ENCODE assay signal across 27 cellular contexts in the genomic region with DNA sequence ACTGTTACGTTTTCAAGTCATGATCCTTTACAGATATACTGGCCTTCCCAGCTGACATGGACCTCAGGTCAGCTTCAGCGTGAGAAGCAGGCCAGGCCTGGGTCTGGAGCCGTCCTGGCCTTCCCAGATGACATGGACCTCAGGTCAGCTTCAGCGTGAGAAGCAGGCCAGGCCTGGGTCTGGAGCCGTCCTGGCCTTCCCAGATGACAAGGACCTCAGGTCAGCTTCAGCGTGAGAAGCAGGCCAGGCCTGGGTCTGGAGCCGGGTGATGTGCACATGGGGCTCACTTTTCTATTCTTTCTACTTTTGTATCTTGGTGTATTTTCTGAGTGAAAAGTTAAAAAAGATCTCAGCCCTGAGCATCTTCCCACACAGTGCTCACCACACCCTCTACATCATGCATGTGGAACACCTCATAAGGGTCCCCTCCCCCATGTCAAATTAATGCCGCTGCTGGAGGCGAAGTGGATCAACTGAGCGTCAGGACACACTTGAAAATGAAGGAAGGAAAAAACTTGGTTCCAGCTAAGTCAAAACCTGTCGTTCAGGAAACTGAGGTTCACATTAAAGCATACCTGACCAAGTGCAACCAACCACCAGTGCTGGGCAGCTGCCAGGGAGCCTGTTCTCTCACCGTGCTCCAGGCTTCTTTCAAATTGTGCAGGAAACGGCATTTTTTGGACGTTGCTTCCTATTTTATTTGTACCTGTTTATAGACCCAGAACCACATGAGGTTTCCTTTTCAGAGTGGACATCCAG. TPM values are rescaled to one million over a fixed set of nuclear protein-coding genes. Genes with fewer than 3 reads are reported as not detected.
A peak's percentile ranks its signal among the peaks of the same experiment; 100 is the strongest.
DNase-seq lines count a peak whose midpoint lies in the region; ATAC-seq, FAIRE-seq and TF ChIP-seq lines count a peak whose summit lies in the region.
"Had no signal": no experiment of that assay in that cellular context is flagged by ENCODE, and none has a peak within 500 bp of the region (broad histone marks: within the 10 kb centered on the region; RNA-seq: fewer than 3 reads in every experiment).

No MANE protein-coding gene starts in this region.

- no peak overlapping the region for H3K4me3 ChIP-seq in K562
- H3K4me3 ChIP-seq in HepG2 (replicated peaks in 1 of 3; ENCODE audit: insufficient read depth in 1 of 3, low read depth in 2 of 3, low read length in 3 of 3), result no peak overlapping the region
- H3K4me3 ChIP-seq: cardiac muscle cell, testis had no signal

- no peak for FAIRE-seq in K562 (lab: Jason Lieb, UNC)
- no peak for FAIRE-seq in HepG2 (lab: Jason Lieb, UNC)

- H3K9ac ChIP-seq in K562 (ENCODE audit: insufficient read depth in 1 of 2, low read depth in 2 of 2, low read length in 2 of 2) (no peak overlapping the region), HepG2 (ENCODE audit: insufficient read depth, low read depth, low read length) (no peak overlapping the region)

- H3K4me2 ChIP-seq in K562 (ENCODE audit: insufficient read depth, low read length) (no peak overlapping the region), HepG2 (ENCODE audit: low read depth, low read length) (no peak overlapping the region)

- H2AFZ ChIP-seq in K562 (ENCODE audit: low read depth, low read length) (no peak overlapping the region), HepG2 (ENCODE audit: low read length) (no peak overlapping the region)

- TF ChIP-seq RAD21 in K562 (CRISPR knock-in tag; conservative IDR thresholded peaks at IDR 0.05 in 1 of 2, IDR thresholded peaks at IDR 0.05 in 1 of 2) (no peak), HepG2 (CRISPR knock-in tag; IDR thresholded peaks at IDR 0.05) (no peak)

- no peaks in the 10 kb centered on the region for H3K9me1 ChIP-seq in K562 (ENCODE audit: control insufficient read depth, insufficient read depth, low read length)

- CTCF ChIA-PET in K562 (lab: Yijun Ruan, JAX; ENCODE audit: low intra/inter-chr PET ratio) (no interaction called here), HepG2 (lab: Yijun Ruan, JAX; ENCODE audit: low intra/inter-chr PET ratio, low total read pairs) (no interaction called here)

- intact Hi-C loops in K562 (cut with micrococcal nuclease) (no loop called here), Right ventricle myocardium superior (cut with DNase I) (loop anchor here (10.0 kb wide), 1 partner anchor 65 kb away; no protein-coding TSS in a partner anchor), HepG2 (cut with micrococcal nuclease; ENCODE audit: unreplicated experiment) (no loop called here)

- peak; percentile 44; the same call in 2 of the 3 replicates for ATAC-seq in K562
- peak; percentile 35 for ATAC-seq in Right ventricle myocardium superior (ENCODE audit: poor library complexity)
- ATAC-seq in HepG2, result peak; percentile 37; the same call in 2 of the 3 replicates
- ATAC-seq in HG03097 (IDR thresholded peaks at IDR 0.05; ENCODE audit: low FRiP score, unreplicated experiment), result no peak
- ATAC-seq: activated naive CD4-positive, alpha-beta T cell treated with anti-CD3 and anti-CD28 coated beads, Interleukin-2, amount 50 U/mL, for 72 hours; stimulated activated memory B cell treated with anti-CD40 and anti-IgM and Interleukin-4, amounts not matched to agents 10 μg/mL and 1 μg/mL and 100 μg/mL, for 72 hours had no signal

- in situ Hi-C loops in K562 (cut with MboI) (no loop called here), HepG2 (cut with HindIII; ENCODE audit: extremely low pct_ligation_motif_present, low pct_unique_long_range_greater_than_20kb) (no loop called here)

- BruUV-seq in K562 (replicated peaks; lab: Mats Ljungman, UMichigan), result no TSS peak
- no TSS peak for BruUV-seq in HepG2 (replicated peaks; lab: Mats Ljungman, UMichigan)

- POLR2A ChIA-PET in K562 (lab: Yijun Ruan, JAX), result interaction anchor here (1.1 kb wide), 1 partner anchor 515 kb away, joined by 3 read pairs; no protein-coding TSS in a partner anchor
- POLR2A ChIA-PET in HepG2 (lab: Yijun Ruan, JAX), result no interaction called here

- H3K27me3 ChIP-seq in K562 (ENCODE audit: control insufficient read depth in 2 of 2, insufficient read depth in 2 of 2, low read length in 2 of 2) (peaks cover 29 to 57% of the 10 kb centered on the region in 2 experiments), HepG2 (ENCODE audit: control insufficient read depth in 1 of 2, insufficient read depth in 2 of 2, low read length in 2 of 2) (peaks cover 0 to 19% of the 10 kb centered on the region in 2 experiments; a peak in 3 of 5 replicates)
- H3K27me3 ChIP-seq: cardiac muscle cell, testis had no signal

- WGBS in K562 (ENCODE audit: insufficient coverage, low coverage, missing lambda C conversion rate), result 27% methylated on average over 14 of the region's 14 CpGs
- 44% methylated on average over 14 of the region's 14 CpGs for WGBS in HepG2 (ENCODE audit: low lambda C conversion rate)

- TF ChIP-seq CTCF in K562 (IDR thresholded peaks at IDR 0.05 in 2 of 3, conservative IDR thresholded peaks at IDR 0.05 in 1 of 3; ENCODE audit: insufficient read depth in 2 of 3, low read depth in 1 of 3, low read length in 3 of 3) (no peak), HepG2 (CRISPR knock-in tag; IDR thresholded peaks at IDR 0.05) (no peak)

- no peaks in the 10 kb centered on the region for H3K9me3 ChIP-seq in K562 (replicated peaks; ENCODE audit: control insufficient read depth, insufficient read depth, low read depth, low read length)
- no peaks in the 10 kb centered on the region for H3K9me3 ChIP-seq in HepG2 (ENCODE audit: low read length)
- H3K9me3 ChIP-seq: testis had no signal

- DNase-seq in K562 (ENCODE audit: extremely low read depth in 1 of 4, low spot score in 3 of 4) (no peak), Right ventricle myocardium superior (no peak), HepG2 (ENCODE audit: low spot score) (no peak), renal cortical epithelial cell (ENCODE audit: low read depth) (peak; percentile 37), HK-2 (ENCODE audit: unreplicated experiment) (no peak)
- no peak for DNase-seq in stimulated activated naive CD4-positive, alpha-beta T cell (lab: John Stamatoyannopoulos, UW)
- DNase-seq: activated CD4-positive, alpha-beta T cell treated with anti-CD3 and anti-CD28 coated beads, Interleukin-2, amount 50 U/mL, for 48 hours; activated CD4-positive, CD25-positive, alpha-beta regulatory T cell; activated CD8-positive, alpha-beta memory T cell treated with anti-CD3 and anti-CD28 coated beads, Interleukin-2, amount 50 U/mL, for 4 hours; anterior cingulate cortex; Calu3; H9; NCI-H1092; NCI-H1930; NCI-H2227 treated with DMSO at 0.1 percent for 48 hours; NCI-H748 treated with DMSO at 0.1 percent for 48 hours; stimulated activated CD4-positive, alpha-beta T cell treated with anti-CD3 and anti-CD28 coated beads, Interleukin-4, amount 100 ng/mL, for 1 hour; T-helper 9 cell; testis had no signal

- H3K36me3 ChIP-seq in K562 (ENCODE audit: control insufficient read depth, insufficient read depth, low read length) (no peaks in the 10 kb centered on the region), HepG2 (replicated peaks in 1 of 2; ENCODE audit: control insufficient read depth in 1 of 2, insufficient read depth in 2 of 2, low read length in 2 of 2) (no peaks in the 10 kb centered on the region)
- H3K36me3 ChIP-seq: cardiac muscle cell had no signal

- TF ChIP-seq EP300 in K562 (IDR thresholded peaks at IDR 0.05; ENCODE audit: low read length) (no peak), HepG2 (IDR thresholded peaks at IDR 0.05; ENCODE audit: low read depth in 2 of 2, low read length in 2 of 2) (no peak), HepG2 (CRISPR knock-in tag; IDR thresholded peaks at IDR 0.05; ENCODE audit: borderline replicate concordance) (no peak)

- H3K79me2 ChIP-seq in K562 (ENCODE audit: control insufficient read depth, insufficient read depth, low read length) (no peaks in the 10 kb centered on the region), HepG2 (ENCODE audit: insufficient read depth, low read length) (no peaks in the 10 kb centered on the region)

- H4K20me1 ChIP-seq in K562 (replicated peaks; ENCODE audit: control insufficient read depth, insufficient read depth, low read length), result no peaks in the 10 kb centered on the region
- H4K20me1 ChIP-seq in HepG2 (ENCODE audit: insufficient read depth, low read length), result no peaks in the 10 kb centered on the region

- H3K27ac ChIP-seq in K562 (ENCODE audit: extremely low read depth, low read depth, low read length), result no peak overlapping the region
- H3K27ac ChIP-seq in HepG2 (ENCODE audit: extremely low read length, insufficient read depth, low read length), result no peak overlapping the region
- H3K27ac ChIP-seq: cardiac muscle cell, HL-60, RWPE1, testis had no signal

- H3K4me1 ChIP-seq in K562 (replicated peaks in 1 of 2; ENCODE audit: control insufficient read depth in 2 of 2, insufficient read depth in 2 of 2, low read length in 2 of 2), result peaks cover 0 to 9% of the 10 kb centered on the region in 2 experiments; a peak in 4 of 5 replicates
- peaks cover 6% of the 10 kb centered on the region for H3K4me1 ChIP-seq in HepG2 (ENCODE audit: insufficient read depth, low read length)
- H3K4me1 ChIP-seq: testis had no signal

- no peak for TF ChIP-seq POLR2A in K562 (conservative IDR thresholded peaks at IDR 0.05)
- TF ChIP-seq POLR2A in HepG2 (IDR thresholded peaks at IDR 0.05; ENCODE audit: insufficient read depth in 1 of 2, low read depth in 2 of 2, low read length in 2 of 2), result no peak

RNA-seq across cellular contexts. Expression of gene KIF25, which starts 32.2 kb away (rescaled TPM):
- total RNA-seq in K562 (2011; cell fraction: chromatin; rRNA removed; ENCODE audit: low replicate concordance), result not detected in 2 replicates
- not detected in 2 replicates for total RNA-seq in K562 (2011; cell fraction: nucleolus; rRNA removed)
- total RNA-seq in K562 (2011; cell fraction: nucleoplasm; rRNA removed), result not detected in 2 replicates
- total RNA-seq in K562 (2014; rRNA removed) (not detected in 2 replicates), K562 (2014; rRNA removed; fragmentation: Illumina TruSeq; extraction: Trizol) (not detected in 2 replicates), K562 (2015; rRNA removed; fragmentation: Illumina TruSeq; extraction: Trizol) (not detected in 2 replicates), K562 (2021) (0.24 TPM in 1 of 2 replicates, not detected in the other), Right ventricle myocardium superior (0.35 TPM), HepG2 (2016; rRNA removed; fragmentation: Illumina TruSeq; extraction: Trizol) (not detected in 2 replicates), renal cortical epithelial cell (0.05 TPM in 1 of 2 replicates, not detected in the other)
- polyA plus RNA-seq in K562 (2011; rRNA removed) (0.04 TPM in 1 of 2 replicates, not detected in the other), K562 (2014; fragmentation: Illumina TruSeq; extraction: Trizol) (not detected in 2 replicates), K562 (2014; fragmentation: Nextera tagmentation; extraction: Ambion mirVana) (under 1 TPM; 0.22 to 0.49 TPM), K562 (2014; rRNA removed) (not detected in 2 replicates), HepG2 (2011; rRNA removed) (not detected in 2 replicates)
- 0.04 TPM in 1 of 2 replicates, not detected in the other for polyA plus RNA-seq in K562 (2011; cell fraction: cytosol; rRNA removed)
- not detected in 2 replicates for polyA plus RNA-seq in K562 (2011; cell fraction: nucleus; rRNA removed)
- 0.08 and 0.47 TPM in 2 replicates for polyA plus RNA-seq in K562 (2012)
- 0.98 TPM in 1 of 2 replicates, not detected in the other for polyA minus RNA-seq in K562 (2011; rRNA and poly(A)+ RNA removed)
- not detected in 2 replicates for polyA minus RNA-seq in K562 (2011; cell fraction: cytosol; rRNA and poly(A)+ RNA removed)
- not detected in 2 replicates for polyA minus RNA-seq in K562 (2011; cell fraction: nucleus; rRNA and poly(A)+ RNA removed)
- not detected in 2 replicates for total RNA-seq in HepG2 (2016; cell fraction: cytosol; rRNA removed; fragmentation: Illumina TruSeq; extraction: Trizol; ENCODE audit: low read depth)
- not detected in 2 replicates for total RNA-seq in HepG2 (2016; cell fraction: insoluble cytoplasmic fraction; rRNA removed; fragmentation: Illumina TruSeq; extraction: Trizol)
- total RNA-seq in HepG2 (2016; cell fraction: membrane; rRNA removed; fragmentation: Illumina TruSeq; extraction: Trizol), result not detected in 2 replicates
- not detected in 2 replicates for total RNA-seq in HepG2 (2016; cell fraction: nucleus; rRNA removed; fragmentation: Illumina TruSeq; extraction: Trizol)
- not detected in 2 replicates for polyA plus RNA-seq in HepG2 (2011; cell fraction: cytosol; rRNA removed)
- not detected in 2 replicates for polyA plus RNA-seq in HepG2 (2011; cell fraction: nucleus; rRNA removed)
- polyA plus RNA-seq in HepG2 (2012), result not detected in 2 replicates
- not detected in 2 replicates for polyA plus RNA-seq in HepG2 (2016; cell fraction: cytosol; fragmentation: Illumina TruSeq; extraction: Trizol; ENCODE audit: low read depth)
- not detected in 2 replicates for polyA plus RNA-seq in HepG2 (2016; cell fraction: insoluble cytoplasmic fraction; fragmentation: Illumina TruSeq; extraction: Trizol; ENCODE audit: low read depth)
- not detected in 2 replicates for polyA plus RNA-seq in HepG2 (2016; cell fraction: membrane; fragmentation: Illumina TruSeq; extraction: Trizol; ENCODE audit: low read depth)
- polyA plus RNA-seq in HepG2 (2016; cell fraction: nucleus; fragmentation: Illumina TruSeq; extraction: Trizol; ENCODE audit: insufficient read depth, low read depth), result not detected in 2 replicates
- polyA minus RNA-seq in HepG2 (2011; rRNA and poly(A)+ RNA removed; ENCODE audit: low replicate concordance), result not detected in 2 replicates
- polyA minus RNA-seq in HepG2 (2011; cell fraction: cytosol; rRNA and poly(A)+ RNA removed), result not detected in 2 replicates
- polyA minus RNA-seq in HepG2 (2011; cell fraction: nucleus; rRNA and poly(A)+ RNA removed), result not detected in 2 replicates
- total RNA-seq: activated naive CD4-positive, alpha-beta T cell treated with anti-CD3 and anti-CD28 coated beads, Interleukin-2, amount 50 U/mL, for 72 hours; Calu3 had no signal
- polyA plus RNA-seq: AG04450, CD14-positive monocyte had no signal

RNA-seq across cellular contexts. Expression of gene FRMD1, which starts 49.4 kb away (rescaled TPM):
- total RNA-seq in K562 (2011; cell fraction: chromatin; rRNA removed; ENCODE audit: low replicate concordance), result not detected in 2 replicates
- not detected in 2 replicates for total RNA-seq in K562 (2011; cell fraction: nucleolus; rRNA removed)
- total RNA-seq in K562 (2011; cell fraction: nucleoplasm; rRNA removed), result not detected in 2 replicates
- 0.16 TPM in 1 of 2 replicates, not detected in the other for total RNA-seq in K562 (2014; rRNA removed)
- not detected in 2 replicates for total RNA-seq in K562 (2014; rRNA removed; fragmentation: Illumina TruSeq; extraction: Trizol)
- total RNA-seq in K562 (2015; rRNA removed; fragmentation: Illumina TruSeq; extraction: Trizol), result 0.04 TPM in 1 of 2 replicates, not detected in the other
- not detected in 2 replicates for total RNA-seq in K562 (2021)
- polyA plus RNA-seq in K562 (2011; rRNA removed), result 0.01 TPM in 1 of 2 replicates, not detected in the other
- polyA plus RNA-seq in K562 (2011; cell fraction: cytosol; rRNA removed), result 0.01 TPM in 2 replicates
- polyA plus RNA-seq in K562 (2011; cell fraction: nucleus; rRNA removed), result 0.04 TPM in 1 of 2 replicates, not detected in the other
- 0.04 and 0.18 TPM in 2 replicates for polyA plus RNA-seq in K562 (2012)
- polyA plus RNA-seq in K562 (2014; fragmentation: Illumina TruSeq; extraction: Trizol), result not detected in 2 replicates
- under 1 TPM in 1 of 2 experiments, not detected in 1; 0.01 TPM for polyA plus RNA-seq in K562 (2014; fragmentation: Nextera tagmentation; extraction: Ambion mirVana)
- not detected in 2 replicates for polyA plus RNA-seq in K562 (2014; rRNA removed)
- polyA minus RNA-seq in K562 (2011; rRNA and poly(A)+ RNA removed), result not detected in 2 replicates
- not detected in 2 replicates for polyA minus RNA-seq in K562 (2011; cell fraction: cytosol; rRNA and poly(A)+ RNA removed)
- polyA minus RNA-seq in K562 (2011; cell fraction: nucleus; rRNA and poly(A)+ RNA removed), result not detected in 2 replicates
- 1.0 TPM for total RNA-seq in Right ventricle myocardium superior
- not detected in 2 replicates for total RNA-seq in HepG2 (2016; rRNA removed; fragmentation: Illumina TruSeq; extraction: Trizol)
- total RNA-seq in HepG2 (2016; cell fraction: cytosol; rRNA removed; fragmentation: Illumina TruSeq; extraction: Trizol; ENCODE audit: low read depth), result not detected in 2 replicates
- total RNA-seq in HepG2 (2016; cell fraction: insoluble cytoplasmic fraction; rRNA removed; fragmentation: Illumina TruSeq; extraction: Trizol), result not detected in 2 replicates
- not detected in 2 replicates for total RNA-seq in HepG2 (2016; cell fraction: membrane; rRNA removed; fragmentation: Illumina TruSeq; extraction: Trizol)
- total RNA-seq in HepG2 (2016; cell fraction: nucleus; rRNA removed; fragmentation: Illumina TruSeq; extraction: Trizol), result not detected in 2 replicates
- 0.01 and 0.09 TPM in 2 replicates for polyA plus RNA-seq in HepG2 (2011; rRNA removed)
- polyA plus RNA-seq in HepG2 (2011; cell fraction: cytosol; rRNA removed), result 0.01 and 0.03 TPM in 2 replicates
- 0.14 and 0.32 TPM in 2 replicates for polyA plus RNA-seq in HepG2 (2011; cell fraction: nucleus; rRNA removed)
- 0.05 TPM in 2 replicates for polyA plus RNA-seq in HepG2 (2012)
- polyA plus RNA-seq in HepG2 (2016; cell fraction: cytosol; fragmentation: Illumina TruSeq; extraction: Trizol; ENCODE audit: low read depth), result not detected in 2 replicates
- not detected in 2 replicates for polyA plus RNA-seq in HepG2 (2016; cell fraction: insoluble cytoplasmic fraction; fragmentation: Illumina TruSeq; extraction: Trizol; ENCODE audit: low read depth)
- not detected in 2 replicates for polyA plus RNA-seq in HepG2 (2016; cell fraction: membrane; fragmentation: Illumina TruSeq; extraction: Trizol; ENCODE audit: low read depth)
- polyA plus RNA-seq in HepG2 (2016; cell fraction: nucleus; fragmentation: Illumina TruSeq; extraction: Trizol; ENCODE audit: insufficient read depth, low read depth), result not detected in 2 replicates
- polyA minus RNA-seq in HepG2 (2011; rRNA and poly(A)+ RNA removed; ENCODE audit: low replicate concordance), result 0.04 TPM in 1 of 2 replicates, not detected in the other
- polyA minus RNA-seq in HepG2 (2011; cell fraction: cytosol; rRNA and poly(A)+ RNA removed), result not detected in 2 replicates
- 0.13 TPM in 1 of 2 replicates, not detected in the other for polyA minus RNA-seq in HepG2 (2011; cell fraction: nucleus; rRNA and poly(A)+ RNA removed)
- 0.05 TPM in 1 of 2 replicates, not detected in the other for total RNA-seq in renal cortical epithelial cell
- total RNA-seq: activated naive CD4-positive, alpha-beta T cell treated with anti-CD3 and anti-CD28 coated beads, Interleukin-2, amount 50 U/mL, for 72 hours; Calu3; H9 had no signal
- polyA plus RNA-seq: AG04450, cardiac muscle cell, CD14-positive monocyte had no signal
